In genomic region chr11:68020575-68020974, GRCh38 we compare ENCODE assay signal across 9 cellular contexts. TPM values are rescaled to one million over a fixed set of nuclear protein-coding genes. Genes with fewer than 3 reads are reported as not detected.
DNase-seq lines count a peak whose midpoint lies in the region; ATAC-seq and TF ChIP-seq lines count a peak whose summit lies in the region.
"Had no signal": no experiment of that assay in that cellular context is flagged by ENCODE, and none has a peak within 500 bp of the region (broad histone marks: within the 10 kb centered on the region; RNA-seq: fewer than 3 reads in every experiment).

No MANE protein-coding gene starts in this region.

- H3K36me3 ChIP-seq in stomach, result peaks cover 3 to 35% (median 29%) of the 10 kb centered on the region in 4 donors

- H3K27me3 Mint-ChIP-seq in activated naive CD4-positive, alpha-beta T cell treated with anti-CD3 and anti-CD28 coated beads, Interleukin-2, amount 50 U/mL, for 24 hours, result no peaks in the 10 kb centered on the region
- H3K27me3 Mint-ChIP-seq in naive thymus-derived CD8-positive, alpha-beta T cell, result no peaks in the 10 kb centered on the region
- H3K27me3 Mint-ChIP-seq: CD4-positive, CD25-positive, alpha-beta regulatory T cell had no signal

- peak overlapping the region in 1 of 5 donors; percentile 4 for H3K27ac ChIP-seq in stomach

- DNase-seq in activated naive CD4-positive, alpha-beta T cell (lab: John Stamatoyannopoulos, UW), result no peak
- peak; percentile 32 for DNase-seq in T1000 (lab: John Stamatoyannopoulos, UW)
- DNase-seq in fibroblast of villous mesenchyme (ENCODE audit: low read depth), result peak; percentile 25
- peak; percentile 82 for DNase-seq in stomach
- DNase-seq in CD1c-positive myeloid dendritic cell (ENCODE audit: extremely low spot score), result no peak
- no peak for DNase-seq in SKM-1 treated with dmso at 0.1 percent for 144 hours (lab: John Stamatoyannopoulos, UW; ENCODE audit: unreplicated experiment)
- DNase-seq in naive thymus-derived CD8-positive, alpha-beta T cell, result no peak
- DNase-seq: CD4-positive, CD25-positive, alpha-beta regulatory T cell had no signal

- H3K4me3 ChIP-seq in fibroblast of villous mesenchyme (ENCODE audit: low read depth, low read length) (no peak overlapping the region), stomach (no peak overlapping the region)

- no peak for ATAC-seq in naive thymus-derived CD8-positive, alpha-beta T cell

- TF ChIP-seq CTCF in fibroblast of villous mesenchyme (IDR thresholded peaks at IDR 0.05; ENCODE audit: insufficient read depth, low read depth, low read length) (peak; percentile 41), stomach (IDR thresholded peaks at IDR 0.05) (peak in 2 of 7 experiments; percentile 14 to 19)

- H3K36me3 Mint-ChIP-seq in activated naive CD4-positive, alpha-beta T cell treated with anti-CD3 and anti-CD28 coated beads, Interleukin-2, amount 50 U/mL, for 24 hours, result peaks cover 4% of the 10 kb centered on the region
- H3K36me3 Mint-ChIP-seq in naive thymus-derived CD8-positive, alpha-beta T cell, result peaks cover 5 to 16% (median 14%) of the 10 kb centered on the region in 3 donors

- H3K4me3 Mint-ChIP-seq in activated naive CD4-positive, alpha-beta T cell treated with anti-CD3 and anti-CD28 coated beads, Interleukin-2, amount 50 U/mL, for 24 hours, result no peak overlapping the region
- H3K4me3 Mint-ChIP-seq in naive thymus-derived CD8-positive, alpha-beta T cell, result no peak overlapping the region
- H3K4me3 Mint-ChIP-seq: CD4-positive, CD25-positive, alpha-beta regulatory T cell had no signal

- 23 to 62% (median 40%) methylated on average over 5 to 11 of the region's 11 CpGs for WGBS in stomach, 5 donors

- intact Hi-C loops in stomach (cut with DNase I; ENCODE audit: low total_unique reads), result no loop called here

- POLR2A ChIA-PET in naive thymus-derived CD8-positive, alpha-beta T cell (lab: Charles Lee), result no interaction called here

- TF ChIP-seq EP300 in stomach (IDR thresholded peaks at IDR 0.05), result no peak

- peaks cover 14 to 36% (median 22%) of the 10 kb centered on the region in 4 donors for H3K4me1 ChIP-seq in stomach

- H3K4me1 Mint-ChIP-seq in activated naive CD4-positive, alpha-beta T cell treated with anti-CD3 and anti-CD28 coated beads, Interleukin-2, amount 50 U/mL, for 24 hours, result no peaks in the 10 kb centered on the region
- no peaks in the 10 kb centered on the region for H3K4me1 Mint-ChIP-seq in naive thymus-derived CD8-positive, alpha-beta T cell
- H3K4me1 Mint-ChIP-seq: CD4-positive, CD25-positive, alpha-beta regulatory T cell had no signal

- no peaks in the 10 kb centered on the region for H3K9me3 ChIP-seq in stomach

- no peaks in the 10 kb centered on the region for H3K9me3 Mint-ChIP-seq in activated naive CD4-positive, alpha-beta T cell treated with anti-CD3 and anti-CD28 coated beads, Interleukin-2, amount 50 U/mL, for 24 hours
- H3K9me3 Mint-ChIP-seq in naive thymus-derived CD8-positive, alpha-beta T cell, result peaks cover 0 to 18% (median 7%) of the 10 kb centered on the region in 9 donors

- TF ChIP-seq POLR2A in stomach (IDR thresholded peaks at IDR 0.05), result no peak

- peak overlapping the region; percentile 41 for H3K27ac Mint-ChIP-seq in activated naive CD4-positive, alpha-beta T cell treated with anti-CD3 and anti-CD28 coated beads, Interleukin-2, amount 50 U/mL, for 24 hours
- no peak overlapping the region for H3K27ac Mint-ChIP-seq in naive thymus-derived CD8-positive, alpha-beta T cell
- H3K27ac Mint-ChIP-seq: CD4-positive, CD25-positive, alpha-beta regulatory T cell had no signal

- H3K27me3 ChIP-seq in stomach, result no peaks in the 10 kb centered on the region

RNA-seq across cellular contexts. Expression of gene NDUFS8, which starts 9.9 kb away (rescaled TPM):
- total RNA-seq in fibroblast of villous mesenchyme, result 85.9 and 128 TPM in 2 replicates
- total RNA-seq in stomach, result 100 to 1,000 TPM in 3 of 5 donors, 10 to 100 TPM in 2; 52.0 to 310 (median 123) TPM
- 100 to 1,000 TPM; 187 to 263 (median 224) TPM for polyA plus RNA-seq in stomach
- 10 to 100 TPM; 81.5 to 92.9 TPM for total RNA-seq in naive thymus-derived CD8-positive, alpha-beta T cell
- polyA plus RNA-seq in naive thymus-derived CD8-positive, alpha-beta T cell, result 100 to 1,000 TPM; 184 to 203 (median 198) TPM

RNA-seq across cellular contexts. Expression of gene ALDH3B1, which starts 10.4 kb away (rescaled TPM):
- 20.7 and 27.1 TPM in 2 replicates for total RNA-seq in fibroblast of villous mesenchyme
- total RNA-seq in stomach, result 10 to 100 TPM in 3 of 5 donors, 1 to 10 TPM in 2; 2.9 to 55.0 (median 21.2) TPM
- 10 to 100 TPM in 2 of 3 donors, 1 to 10 TPM in 1; 6.7 to 13.3 (median 12.7) TPM for polyA plus RNA-seq in stomach
- under 1 TPM in 1 of 2 experiments, not detected in 1; 0.39 TPM for total RNA-seq in naive thymus-derived CD8-positive, alpha-beta T cell
- under 1 TPM in 1 of 3 donors, not detected in 2; 0.09 TPM for polyA plus RNA-seq in naive thymus-derived CD8-positive, alpha-beta T cell
- total RNA-seq: CD4-positive, CD25-positive, alpha-beta regulatory T cell had no signal
- polyA plus RNA-seq: CD4-positive, CD25-positive, alpha-beta regulatory T cell had no signal

RNA-seq across cellular contexts. Expression of gene UNC93B1, which starts 16.7 kb away (rescaled TPM):
- total RNA-seq in fibroblast of villous mesenchyme (14.7 and 17.7 TPM in 2 replicates), stomach (100 to 1,000 TPM in 1 of 5 donors, 10 to 100 TPM in 4; 33.8 to 215 (median 43.6) TPM)
- 10 to 100 TPM; 11.6 to 33.7 (median 15.6) TPM for polyA plus RNA-seq in stomach
- total RNA-seq in naive thymus-derived CD8-positive, alpha-beta T cell, result 10 to 100 TPM; 15.1 to 17.4 TPM
- 10 to 100 TPM in 2 of 3 donors, 1 to 10 TPM in 1; 8.9 to 11.0 (median 10.8) TPM for polyA plus RNA-seq in naive thymus-derived CD8-positive, alpha-beta T cell

RNA-seq across cellular contexts. Expression of gene TCIRG1, which starts 18.2 kb away (rescaled TPM):
- total RNA-seq in fibroblast of villous mesenchyme (134 and 152 TPM in 2 replicates), stomach (100 to 1,000 TPM in 4 of 5 donors, 10 to 100 TPM in 1; 46.3 to 835 (median 484) TPM)
- 100 to 1,000 TPM in 2 of 3 donors, 10 to 100 TPM in 1; 96.7 to 147 (median 111) TPM for polyA plus RNA-seq in stomach
- 100 to 1,000 TPM; 149 to 164 TPM for total RNA-seq in naive thymus-derived CD8-positive, alpha-beta T cell
- polyA plus RNA-seq in naive thymus-derived CD8-positive, alpha-beta T cell, result 10 to 100 TPM; 19.9 to 24.2 (median 20.9) TPM

Comparison
In these comparisons a context has a peak if more than half of its experiments do, and no peak if none do; other contexts are left out.
1. DNase-seq: peak in T1000 (single experiment), fibroblast of villous mesenchyme (single experiment) and stomach (single experiment); none in activated naive CD4-positive, alpha-beta T cell (0 of 4), CD1c-positive myeloid dendritic cell (single experiment), SKM-1 treated with dmso at 0.1 percent for 144 hours (single experiment) and naive thymus-derived CD8-positive, alpha-beta T cell (0 of 10).